ENCODE assay signal across 8 cellular contexts in the genomic region with DNA sequence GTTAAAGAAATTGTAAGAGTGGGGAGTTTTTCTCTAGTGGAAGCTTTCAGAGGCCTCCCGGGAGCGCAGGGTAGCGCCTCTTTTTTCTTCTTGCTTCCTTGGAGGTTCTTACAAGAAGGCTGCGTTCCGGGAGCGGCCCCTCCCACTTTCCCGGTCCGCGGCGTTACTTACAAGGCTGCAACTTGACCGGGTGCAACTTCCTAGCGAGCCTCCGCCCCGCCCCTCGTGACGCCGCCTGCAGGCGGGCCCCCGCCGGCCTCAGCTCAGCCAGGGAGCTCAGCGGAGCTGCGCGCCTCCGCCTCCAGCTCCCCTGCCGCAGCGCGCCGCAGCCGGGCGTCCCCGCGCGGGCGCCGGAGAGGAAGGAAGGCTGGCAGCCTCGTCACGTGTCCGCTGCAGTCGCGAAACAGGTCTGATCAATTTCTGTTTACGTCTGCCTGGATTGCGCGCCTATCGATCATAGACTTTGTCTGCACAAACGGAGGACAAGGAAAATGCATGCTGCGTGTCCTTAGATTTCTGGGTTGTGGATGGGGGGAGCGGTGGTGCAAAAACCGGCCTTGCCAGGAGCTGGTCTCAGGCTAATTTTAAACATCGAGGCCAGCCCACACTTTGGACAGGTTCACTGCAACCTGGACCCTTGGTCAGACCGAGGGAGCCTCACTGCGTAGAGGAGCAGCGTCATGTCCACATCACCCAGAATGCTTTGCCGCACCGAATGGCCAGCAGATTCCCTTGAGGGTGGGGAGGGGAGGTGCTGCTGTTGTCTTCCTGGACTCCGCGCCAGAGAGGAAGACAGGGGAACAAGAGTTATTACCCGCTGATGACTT. TPM values are rescaled to one million over a fixed set of nuclear protein-coding genes. Genes with fewer than 3 reads are reported as not detected.
DNase-seq lines count a peak whose midpoint lies in the region; ATAC-seq and TF ChIP-seq lines count a peak whose summit lies in the region.

A gene with protein sequence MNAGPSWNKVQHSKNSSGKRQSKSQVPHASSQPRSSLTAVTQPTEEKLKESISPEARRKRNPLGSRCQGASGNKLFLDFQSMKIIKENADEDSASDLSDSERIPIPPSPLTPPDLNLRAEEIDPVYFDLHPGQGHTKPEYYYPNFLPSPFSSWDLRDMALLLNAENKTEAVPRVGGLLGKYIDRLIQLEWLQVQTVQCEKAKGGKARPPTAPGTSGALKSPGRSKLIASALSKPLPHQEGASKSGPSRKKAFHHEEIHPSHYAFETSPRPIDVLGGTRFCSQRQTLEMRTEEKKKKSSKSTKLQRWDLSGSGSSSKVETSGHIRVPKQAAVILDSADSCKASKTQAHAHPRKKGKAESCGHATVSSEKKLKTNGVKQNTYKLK (plus strand): TSS at position 261 of the 827 bp plus-strand sequence. CDS start 3,555 bp downstream, outside the sequence.
A gene with protein sequence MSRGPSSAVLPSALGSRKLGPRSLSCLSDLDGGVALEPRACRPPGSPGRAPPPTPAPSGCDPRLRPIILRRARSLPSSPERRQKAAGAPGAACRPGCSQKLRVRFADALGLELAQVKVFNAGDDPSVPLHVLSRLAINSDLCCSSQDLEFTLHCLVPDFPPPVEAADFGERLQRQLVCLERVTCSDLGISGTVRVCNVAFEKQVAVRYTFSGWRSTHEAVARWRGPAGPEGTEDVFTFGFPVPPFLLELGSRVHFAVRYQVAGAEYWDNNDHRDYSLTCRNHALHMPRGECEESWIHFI (minus strand): TSS at position 177 of the 827 bp plus-strand sequence. CDS start 374 bp downstream, outside the sequence.

- no peak for TF ChIP-seq CTCF in CD14-positive monocyte (IDR thresholded peaks at IDR 0.05)
- TF ChIP-seq CTCF in lower leg skin (IDR thresholded peaks at IDR 0.05), result no peak

- 0 to 1% methylated on average over 30 to 46 of the region's 57 CpGs for WGBS in lower leg skin, 2 donors

- peak within 1 kb of the TSS; percentile 95 to 97 for H3K4me3 Mint-ChIP-seq in CD14-positive monocyte

- TF ChIP-seq POLR2A in lower leg skin (IDR thresholded peaks at IDR 0.05), result peak in 1 of 2 donors; percentile 26

- peak within 1 kb of the TSS; percentile 97 to 100 (median 98) for H3K27ac Mint-ChIP-seq in CD14-positive monocyte

- peak within 1 kb of the TSS; percentile 60 for H3K4me3 ChIP-seq in lower leg skin (ENCODE audit: low read depth, poor library complexity, severe bottlenecking)

- H3K9me3 Mint-ChIP-seq in CD14-positive monocyte, result peaks cover 0 to 2% (median 0%) of the 10 kb centered on the region in 7 donors

- peak; percentile 91 for DNase-seq in CD14-positive monocyte (ENCODE audit: low spot score)
- DNase-seq in NCI-H69 (lab: John Stamatoyannopoulos, UW), result peak; percentile 91
- peak; percentile 91 to 94 for DNase-seq in activated CD4-positive, alpha-beta T cell treated with anti-CD3 and anti-CD28 coated beads, Interleukin-2, amount 50 U/mL, for 48 hours
- DNase-seq in dermis microvascular lymphatic vessel endothelial cell (ENCODE audit: low read depth in 2 of 2), result peak; percentile 55 to 96
- DNase-seq in lower leg skin (ENCODE audit: low spot score in 2 of 2), result peak; percentile 97 to 99
- DNase-seq in stimulated activated CD4-positive, alpha-beta T cell treated with anti-CD3 and anti-CD28 coated beads, Interleukin-4, amount 100 ng/mL, for 4 hours, result peak; percentile 87 to 90

- ATAC-seq in GM19372 (IDR thresholded peaks at IDR 0.05; ENCODE audit: low read depth, unreplicated experiment) (peak; percentile 88), HG03521 (IDR thresholded peaks at IDR 0.05; ENCODE audit: unreplicated experiment) (peak; percentile 96)

- H3K27me3 Mint-ChIP-seq in CD14-positive monocyte (ENCODE audit: low read depth in 3 of 3), result no peaks in the 10 kb centered on the region

- intact Hi-C loops in CD14-positive monocyte (cut with micrococcal nuclease) (loop anchor here (10.0 kb wide), 3 partner anchors 114 to 1184 kb away; no protein-coding TSS in a partner anchor), lower leg skin (cut with DNase I; ENCODE audit: low total_unique reads) (no loop called here)

- H3K36me3 Mint-ChIP-seq in CD14-positive monocyte, result peaks cover 31 to 32% of the 10 kb centered on the region in 2 donors

- H3K4me1 Mint-ChIP-seq in CD14-positive monocyte, result peaks cover 62% of the 10 kb centered on the region

RNA-seq across cellular contexts. Expression of the first gene that starts in this region (rescaled TPM):
- polyA plus RNA-seq in CD14-positive monocyte, result 10 to 100 TPM; 18.1 to 18.3 TPM
- 2.3 and 2.9 TPM in 2 replicates for total RNA-seq in dermis microvascular lymphatic vessel endothelial cell
- total RNA-seq in lower leg skin, result 10 to 100 TPM in 1 of 4 donors, 1 to 10 TPM in 3; 3.8 to 11.3 (median 5.9) TPM

RNA-seq across cellular contexts. Expression of the second gene that starts in this region (rescaled TPM):
- 1 to 10 TPM; 2.0 to 3.9 TPM for polyA plus RNA-seq in CD14-positive monocyte
- total RNA-seq in dermis microvascular lymphatic vessel endothelial cell, result 5.5 and 8.3 TPM in 2 replicates
- 10 to 100 TPM; 14.5 to 20.0 (median 16.1) TPM for total RNA-seq in lower leg skin

Comparison
In these comparisons a context has a peak if more than half of its experiments do, and no peak if none do; other contexts are left out.
1. Peak in every context shown above with its lines: DNase-seq, ATAC-seq and H3K4me3 ChIP-seq.